9 cellular contexts compared by ENCODE assay signal in genomic region chr1:27634982-27635362, GRCh38. TPM values are rescaled to one million over a fixed set of nuclear protein-coding genes. Genes with fewer than 3 reads are reported as not detected.
DNase-seq lines count a peak whose midpoint lies in the region; ATAC-seq and TF ChIP-seq lines count a peak whose summit lies in the region.
"Had no signal": no experiment of that assay in that cellular context is flagged by ENCODE, and none has a peak within 500 bp of the region (broad histone marks: within the 10 kb centered on the region; RNA-seq: fewer than 3 reads in every experiment).

Gene FGR (minus strand): TSS chr1:27635185. CDS start chr1:27623916, 11,269 bp downstream.

- H3K27ac ChIP-seq in duodenal mucosa (ENCODE audit: low read depth, low read length) = no peak within 1 kb of the TSS

- H3K9me3 Mint-ChIP-seq in activated T-cell treated with anti-CD3 and anti-CD28 coated beads, Interleukin-2, amount 50 U/mL, for 72 hours = no peaks in the 10 kb centered on the region
- H3K9me3 Mint-ChIP-seq in mesothelial cell of epicardium = no peaks in the 10 kb centered on the region

- H3K4me3 ChIP-seq in duodenal mucosa (ENCODE audit: low read depth in 1 of 2, low read length in 2 of 2) = peak within 1 kb of the TSS; percentile 56 to 58

- no peaks in the 10 kb centered on the region for H3K36me3 ChIP-seq in duodenal mucosa (ENCODE audit: control insufficient read depth in 1 of 2, insufficient read depth in 2 of 2, low read length in 2 of 2)

- peaks cover 21 to 25% of the 10 kb centered on the region in 2 donors for H3K27me3 ChIP-seq in duodenal mucosa (ENCODE audit: control insufficient read depth in 1 of 2, insufficient read depth in 2 of 2, low read length in 2 of 2)

- no peak for ATAC-seq in activated T-cell treated with anti-CD3 and anti-CD28 coated beads, Interleukin-2, amount 50 U/mL, for 72 hours (replicated peaks in 1 of 2)
- no peak for ATAC-seq in GM18907 (IDR thresholded peaks at IDR 0.05; ENCODE audit: unreplicated experiment)

- H3K36me3 Mint-ChIP-seq in activated T-cell treated with anti-CD3 and anti-CD28 coated beads, Interleukin-2, amount 50 U/mL, for 72 hours (ENCODE audit: insufficient read depth in 2 of 2) = no peaks in the 10 kb centered on the region
- no peaks in the 10 kb centered on the region for H3K36me3 Mint-ChIP-seq in mesothelial cell of epicardium

- H3K4me1 Mint-ChIP-seq in activated T-cell treated with anti-CD3 and anti-CD28 coated beads, Interleukin-2, amount 50 U/mL, for 72 hours (ENCODE audit: low read depth) = peaks cover 69% of the 10 kb centered on the region
- peaks cover 21% of the 10 kb centered on the region for H3K4me1 Mint-ChIP-seq in mesothelial cell of epicardium

- no peak for DNase-seq in activated T-cell treated with anti-CD3 and anti-CD28 coated beads, Interleukin-2, amount 50 U/mL, for 72 hours
- DNase-seq in activated T-cell treated with anti-CD3 and anti-CD28 coated beads, Interleukin-2, amount 50 U/mL, for 48 hours = no peak
- DNase-seq in mesothelial cell of epicardium (ENCODE audit: low spot score in 2 of 2, unreplicated experiment in 2 of 2) (no peak), ureter (ENCODE audit: low spot score) (no peak), cerebellar nuclear complex (lab: John Stamatoyannopoulos, UW) (no peak)
- DNase-seq in activated CD4-positive, CD25-positive, alpha-beta regulatory T cell treated with anti-CD3 and anti-CD28 coated beads, Interleukin-2, amount 50 U/mL, for 72 hours = no peak
- DNase-seq: NCI-H187 had no signal

- peak within 1 kb of the TSS; percentile 51 to 80 for H3K4me3 Mint-ChIP-seq in activated T-cell treated with anti-CD3 and anti-CD28 coated beads, Interleukin-2, amount 50 U/mL, for 72 hours
- H3K4me3 Mint-ChIP-seq in mesothelial cell of epicardium = peak within 1 kb of the TSS; percentile 59

- peak within 1 kb of the TSS; percentile 59 for H3K27ac Mint-ChIP-seq in activated T-cell treated with anti-CD3 and anti-CD28 coated beads, Interleukin-2, amount 50 U/mL, for 72 hours
- H3K27ac Mint-ChIP-seq in mesothelial cell of epicardium = peak within 1 kb of the TSS; percentile 30

- H3K4me1 ChIP-seq in duodenal mucosa (ENCODE audit: control insufficient read depth in 1 of 2, insufficient read depth in 2 of 2, low read length in 2 of 2) = peaks cover 8 to 36% of the 10 kb centered on the region in 2 donors

- peak within 1 kb of the TSS; percentile 39 to 43 for H3K9ac ChIP-seq in duodenal mucosa (ENCODE audit: low read depth in 1 of 2, low read length in 2 of 2)

- H3K9me3 ChIP-seq in duodenal mucosa (ENCODE audit: control insufficient read depth in 1 of 2, low read length in 2 of 2) = no peaks in the 10 kb centered on the region

- no peaks in the 10 kb centered on the region for H3K27me3 Mint-ChIP-seq in activated T-cell treated with anti-CD3 and anti-CD28 coated beads, Interleukin-2, amount 50 U/mL, for 72 hours (ENCODE audit: low read depth)
- H3K27me3 Mint-ChIP-seq in mesothelial cell of epicardium (ENCODE audit: low read depth) = peaks cover 13% of the 10 kb centered on the region

- no peak for TF ChIP-seq CTCF in mesothelial cell of epicardium (IDR thresholded peaks at IDR 0.05; ENCODE audit: unreplicated experiment)

RNA-seq across cellular contexts. Expression of gene FGR, which starts in this region (rescaled TPM):
- total RNA-seq in activated T-cell treated with anti-CD3 and anti-CD28 coated beads, Interleukin-2, amount 50 U/mL, for 72 hours = 1 to 10 TPM in 1 of 2 donors, under 1 TPM in 1; 0.62 to 2.1 TPM
- total RNA-seq in mesothelial cell of epicardium (0.11 to 0.53 TPM (median 0.20 TPM) in 3 replicates), ureter (17.2 TPM)
